Comparison of ENCODE assay signal across 13 cellular contexts in the genomic region with DNA sequence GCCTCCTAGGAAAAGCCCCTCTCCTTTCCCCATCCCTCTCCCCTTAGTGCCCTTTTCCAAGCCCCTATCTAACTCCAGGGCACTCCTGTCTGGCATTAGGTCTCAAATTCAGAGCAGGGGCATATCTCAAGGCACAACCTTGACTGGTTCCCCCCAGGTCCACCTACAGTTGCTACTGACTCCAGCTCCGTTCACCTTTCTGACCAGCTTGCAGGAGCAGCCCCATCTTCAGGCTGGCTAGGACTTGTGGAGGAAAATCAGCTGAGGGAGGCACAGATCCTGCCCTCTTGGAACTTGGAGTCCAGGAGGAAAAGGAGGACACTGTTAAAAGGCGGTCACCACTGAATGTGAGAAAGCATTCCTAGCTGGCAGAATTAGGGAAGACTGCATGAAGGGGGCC.
DNase-seq lines count a peak whose midpoint lies in the region; ATAC-seq and TF ChIP-seq lines count a peak whose summit lies in the region.
"Had no signal": no experiment of that assay in that cellular context is flagged by ENCODE, and none has a peak within 500 bp of the region (broad histone marks: within the 10 kb centered on the region; RNA-seq: fewer than 3 reads in every experiment).

No MANE protein-coding gene starts in this region.

- no peaks in the 10 kb centered on the region for H3K36me3 ChIP-seq in heart right ventricle
- H3K36me3 ChIP-seq in prostate gland = no peaks in the 10 kb centered on the region
- no peaks in the 10 kb centered on the region for H3K36me3 ChIP-seq in vagina

- TF ChIP-seq POLR2A in prostate gland (IDR thresholded peaks at IDR 0.05) (no peak), vagina (IDR thresholded peaks at IDR 0.05) (no peak)

- intact Hi-C loops in heart right ventricle (cut with DNase I) = loop anchor here in 1 of 10 donors (5.0 kb wide), 3 partner anchors 42 to 153 kb away; partner anchors contain the start of gene ZFP36L2
- intact Hi-C loops in left cardiac atrium (cut with DNase I) = no loop called here
- intact Hi-C loops in prostate gland (cut with DNase I) = no loop called here
- intact Hi-C loops in vagina (cut with DNase I) = loop anchor here (5.0 kb wide), 1 partner anchor 153 kb away; the partner anchor contains the start of gene ZFP36L2

- no peak for DNase-seq in heart right ventricle
- DNase-seq in left cardiac atrium = no peak
- no peak for DNase-seq in fibroblast of the aortic adventitia (ENCODE audit: low read depth)
- no peak for DNase-seq in prostate gland (ENCODE audit: low spot score)
- no peak for DNase-seq in vagina (ENCODE audit: extremely low spot score in 2 of 2)
- no peak for DNase-seq in NOMO-1 (lab: John Stamatoyannopoulos, UW; ENCODE audit: unreplicated experiment in 2 of 2)
- no peak for DNase-seq in SKM-1 treated with dmso at 0.1 percent for 144 hours (lab: John Stamatoyannopoulos, UW; ENCODE audit: unreplicated experiment)
- DNase-seq in NCI-H146 (lab: John Stamatoyannopoulos, UW) = no peak
- DNase-seq: amniotic stem cell; effector CD8-positive, alpha-beta T cell; NCI-H2029 treated with DMSO at 0.1 percent for 48 hours; SW 1271; testis had no signal

- H3K27me3 ChIP-seq in heart right ventricle (no peaks in the 10 kb centered on the region), prostate gland (replicated peaks; ENCODE audit: insufficient read depth) (no peaks in the 10 kb centered on the region), vagina (no peaks in the 10 kb centered on the region)
- H3K27me3 ChIP-seq: testis had no signal

- WGBS in heart right ventricle, 2 donors = 98 to 99% methylated on average over 2 of the region's 2 CpGs
- WGBS in prostate gland = 100% methylated on average over 2 of the region's 2 CpGs

- TF ChIP-seq CTCF in heart right ventricle (IDR thresholded peaks at IDR 0.05) (no peak), fibroblast of the aortic adventitia (IDR thresholded peaks at IDR 0.05; ENCODE audit: insufficient read depth, low read length) (no peak), prostate gland (IDR thresholded peaks at IDR 0.05) (no peak), vagina (IDR thresholded peaks at IDR 0.05) (no peak)

- no peak overlapping the region for H3K4me3 ChIP-seq in heart right ventricle
- peak overlapping the region; percentile 41 for H3K4me3 ChIP-seq in fibroblast of the aortic adventitia (ENCODE audit: low read depth, low read length)
- H3K4me3 ChIP-seq in prostate gland = no peak overlapping the region
- H3K4me3 ChIP-seq in vagina = no peak overlapping the region
- H3K4me3 ChIP-seq: testis had no signal

- ATAC-seq in heart right ventricle (no peak), left cardiac atrium (no peak)

- no peaks in the 10 kb centered on the region for H3K9me3 ChIP-seq in heart right ventricle
- no peaks in the 10 kb centered on the region for H3K9me3 ChIP-seq in prostate gland
- H3K9me3 ChIP-seq in vagina = no peaks in the 10 kb centered on the region
- H3K9me3 ChIP-seq: testis had no signal

- H3K4me1 ChIP-seq in heart right ventricle (peaks cover 51 to 88% (median 66%) of the 10 kb centered on the region in 9 donors), prostate gland (replicated peaks) (no peaks in the 10 kb centered on the region), vagina (peaks cover 82% of the 10 kb centered on the region)

- peak overlapping the region; percentile 44 to 95 (median 75) for H3K27ac ChIP-seq in heart right ventricle
- peak overlapping the region; percentile 70 to 71 for H3K27ac ChIP-seq in prostate gland
- H3K27ac ChIP-seq in vagina = peak overlapping the region; percentile 77
